ENCODE assay signal across 8 cellular contexts in the genomic region with DNA sequence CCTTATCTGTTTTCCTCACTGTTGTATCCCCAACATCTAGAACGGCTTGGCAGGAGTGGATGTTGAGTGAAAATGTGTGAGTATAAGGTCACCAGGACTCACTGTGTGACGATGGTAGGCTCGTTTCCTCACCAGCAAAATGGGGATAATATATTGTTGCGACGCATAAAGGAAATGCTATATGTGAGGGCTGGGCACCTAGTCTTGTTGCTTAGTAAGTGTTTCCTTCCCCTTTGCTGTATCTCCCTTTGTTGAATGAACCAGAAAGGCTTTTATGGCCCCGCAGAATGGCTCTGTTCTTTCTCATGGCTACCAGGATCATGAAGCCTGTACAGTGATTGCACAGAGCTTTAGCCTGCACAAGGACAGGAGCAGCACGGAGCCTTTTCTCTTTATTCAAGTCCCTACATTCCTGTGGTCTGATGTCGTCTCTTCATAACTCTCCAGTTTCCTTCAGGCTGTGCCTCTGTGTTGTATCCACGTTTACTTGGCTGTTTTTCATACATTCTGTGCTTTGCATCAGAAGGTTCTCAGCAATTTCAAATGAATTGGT. TPM values are rescaled to one million over a fixed set of nuclear protein-coding genes. Genes with fewer than 3 reads are reported as not detected.
DNase-seq lines count a peak whose midpoint lies in the region; ATAC-seq and TF ChIP-seq lines count a peak whose summit lies in the region.

No MANE protein-coding gene starts in this region.

- H2AFZ ChIP-seq in smooth muscle cell (ENCODE audit: low read depth) = peak overlapping the region; percentile 26

- H3K4me3 ChIP-seq in right atrium auricular region = no peak overlapping the region
- peak overlapping the region; percentile 40 for H3K4me3 ChIP-seq in smooth muscle cell

- CTCF ChIA-PET in activated CD4-positive, alpha-beta T cell treated with anti-CD3 and anti-CD28 coated beads, Interleukin-2, amount 10 ng/mL, durations not matched to agents 7 days and 5 days (lab: Charles Lee) = interaction anchor here (1.3 kb wide), 1 partner anchor 9 kb away, joined by 4 read pairs; no protein-coding TSS in a partner anchor

- H3K9ac ChIP-seq in smooth muscle cell (ENCODE audit: low read depth) = peak overlapping the region; percentile 61

- H3K27me3 ChIP-seq in right atrium auricular region (no peaks in the 10 kb centered on the region), smooth muscle cell (ENCODE audit: low read depth) (no peaks in the 10 kb centered on the region)

- H3K27me3 Mint-ChIP-seq in activated CD4-positive, alpha-beta T cell treated with anti-CD3 and anti-CD28 coated beads, Interleukin-2, amount 10 ng/mL, durations not matched to agents 7 days and 5 days = no peaks in the 10 kb centered on the region

- H3K79me2 ChIP-seq in smooth muscle cell (ENCODE audit: low read depth) = peaks cover 91% of the 10 kb centered on the region

- H3K4me1 Mint-ChIP-seq in activated CD4-positive, alpha-beta T cell treated with anti-CD3 and anti-CD28 coated beads, Interleukin-2, amount 10 ng/mL, durations not matched to agents 7 days and 5 days = peaks cover 54% of the 10 kb centered on the region

- POLR2A ChIA-PET in activated CD4-positive, alpha-beta T cell treated with anti-CD3 and anti-CD28 coated beads, Interleukin-2, amount 10 ng/mL, durations not matched to agents 7 days and 5 days (lab: Charles Lee) = no interaction called here

- H3K9me3 ChIP-seq in right atrium auricular region (no peaks in the 10 kb centered on the region), smooth muscle cell (replicated peaks; ENCODE audit: low read depth) (no peaks in the 10 kb centered on the region)

- H3K27ac Mint-ChIP-seq in activated CD4-positive, alpha-beta T cell treated with anti-CD3 and anti-CD28 coated beads, Interleukin-2, amount 10 ng/mL, durations not matched to agents 7 days and 5 days = peak overlapping the region; percentile 78
- H3K27ac Mint-ChIP-seq in activated naive CD4-positive, alpha-beta T cell treated with anti-CD3 and anti-CD28 coated beads, Interleukin-2, amount 50 U/mL, for 72 hours = peak overlapping the region; percentile 14 to 81

- H3K4me1 ChIP-seq in right atrium auricular region = peaks cover 0 to 90% of the 10 kb centered on the region in 2 donors
- peaks cover 29% of the 10 kb centered on the region for H3K4me1 ChIP-seq in smooth muscle cell (ENCODE audit: low read depth)

- ATAC-seq in activated naive CD4-positive, alpha-beta T cell treated with anti-CD3 and anti-CD28 coated beads, Interleukin-2, amount 50 U/mL, for 72 hours = peak; percentile 60 to 71
- ATAC-seq in HG03439 (IDR thresholded peaks at IDR 0.05; ENCODE audit: unreplicated experiment) = no peak

- peak overlapping the region; percentile 81 for H3K4me2 ChIP-seq in smooth muscle cell

- under 1% methylated on average over 9 of the region's 9 CpGs for WGBS in smooth muscle cell (ENCODE audit: low lambda C conversion rate)

- H3K9me3 Mint-ChIP-seq in activated CD4-positive, alpha-beta T cell treated with anti-CD3 and anti-CD28 coated beads, Interleukin-2, amount 10 ng/mL, durations not matched to agents 7 days and 5 days = no peaks in the 10 kb centered on the region
- H3K9me3 Mint-ChIP-seq in activated naive CD4-positive, alpha-beta T cell treated with anti-CD3 and anti-CD28 coated beads, Interleukin-2, amount 50 U/mL, for 72 hours = peaks cover 0 to 14% of the 10 kb centered on the region in 2 donors

- peaks cover 20% of the 10 kb centered on the region for H3F3A ChIP-seq in smooth muscle cell (ENCODE audit: low read depth)

- TF ChIP-seq CTCF in right atrium auricular region (IDR thresholded peaks at IDR 0.05) = no peak
- no peak for TF ChIP-seq CTCF in smooth muscle cell (IDR thresholded peaks at IDR 0.05; ENCODE audit: borderline replicate concordance, insufficient read depth, poor library complexity, severe bottlenecking)

- peak; percentile 14 for DNase-seq in activated CD4-positive, alpha-beta T cell treated with anti-CD3 and anti-CD28 coated beads, Interleukin-2, amount 10 ng/mL, durations not matched to agents 7 days and 5 days
- no peak for DNase-seq in activated CD4-positive, alpha-beta T cell treated with anti-CD3 and anti-CD28 coated beads, Interleukin-2, amount 50 U/mL, for 48 hours
- no peak for DNase-seq in activated naive CD4-positive, alpha-beta T cell treated with anti-CD3 and anti-CD28 coated beads, Interleukin-2, amount 50 U/mL, for 72 hours (ENCODE audit: low spot score in 2 of 2)
- DNase-seq in right atrium auricular region (ENCODE audit: low spot score) (no peak), smooth muscle cell (lab: John Stamatoyannopoulos, UW; ENCODE audit: unreplicated experiment) (no peak), NCI-H128 (lab: John Stamatoyannopoulos, UW; ENCODE audit: unreplicated experiment) (no peak)
- no peak for DNase-seq in stimulated activated CD4-positive, alpha-beta T cell treated with anti-CD3 and anti-CD28 coated beads, Interleukin-1b, Interleukin-23, amount 100 ng/mL, for 48 hours

- peaks cover 75% of the 10 kb centered on the region for H4K20me1 ChIP-seq in smooth muscle cell (ENCODE audit: low read depth)

- H3K36me3 ChIP-seq in right atrium auricular region (no peaks in the 10 kb centered on the region), smooth muscle cell (ENCODE audit: low read depth) (no peaks in the 10 kb centered on the region)

- H3K36me3 Mint-ChIP-seq in activated CD4-positive, alpha-beta T cell treated with anti-CD3 and anti-CD28 coated beads, Interleukin-2, amount 10 ng/mL, durations not matched to agents 7 days and 5 days (ENCODE audit: low read depth) = peaks cover 28% of the 10 kb centered on the region
- H3K36me3 Mint-ChIP-seq in activated naive CD4-positive, alpha-beta T cell treated with anti-CD3 and anti-CD28 coated beads, Interleukin-2, amount 50 U/mL, for 72 hours = peaks cover 14 to 37% of the 10 kb centered on the region in 2 donors

- H3K27ac ChIP-seq in right atrium auricular region (peak overlapping the region; percentile 6 to 57), smooth muscle cell (ENCODE audit: low read depth) (peak overlapping the region; percentile 90)

- peak overlapping the region; percentile 39 for H3K4me3 Mint-ChIP-seq in activated CD4-positive, alpha-beta T cell treated with anti-CD3 and anti-CD28 coated beads, Interleukin-2, amount 10 ng/mL, durations not matched to agents 7 days and 5 days

RNA-seq across cellular contexts. Expression of a gene that starts 5.4 kb away (rescaled TPM):
- 10 to 100 TPM; 65.1 to 65.2 TPM for total RNA-seq in activated CD4-positive, alpha-beta T cell treated with anti-CD3 and anti-CD28 coated beads, Interleukin-2, amount 10 ng/mL, durations not matched to agents 7 days and 5 days
- total RNA-seq in activated naive CD4-positive, alpha-beta T cell treated with anti-CD3 and anti-CD28 coated beads, Interleukin-2, amount 50 U/mL, for 72 hours = 10 to 100 TPM; 57.7 to 63.2 TPM
- 10 to 100 TPM; 25.0 to 27.1 TPM for total RNA-seq in right atrium auricular region
- 36.4 and 44.4 TPM in 2 replicates for total RNA-seq in smooth muscle cell
- 21.5 and 30.2 TPM in 2 replicates for polyA plus RNA-seq in smooth muscle cell
